Comparison of ENCODE assay signal across 1 cellular context in the genomic region with DNA sequence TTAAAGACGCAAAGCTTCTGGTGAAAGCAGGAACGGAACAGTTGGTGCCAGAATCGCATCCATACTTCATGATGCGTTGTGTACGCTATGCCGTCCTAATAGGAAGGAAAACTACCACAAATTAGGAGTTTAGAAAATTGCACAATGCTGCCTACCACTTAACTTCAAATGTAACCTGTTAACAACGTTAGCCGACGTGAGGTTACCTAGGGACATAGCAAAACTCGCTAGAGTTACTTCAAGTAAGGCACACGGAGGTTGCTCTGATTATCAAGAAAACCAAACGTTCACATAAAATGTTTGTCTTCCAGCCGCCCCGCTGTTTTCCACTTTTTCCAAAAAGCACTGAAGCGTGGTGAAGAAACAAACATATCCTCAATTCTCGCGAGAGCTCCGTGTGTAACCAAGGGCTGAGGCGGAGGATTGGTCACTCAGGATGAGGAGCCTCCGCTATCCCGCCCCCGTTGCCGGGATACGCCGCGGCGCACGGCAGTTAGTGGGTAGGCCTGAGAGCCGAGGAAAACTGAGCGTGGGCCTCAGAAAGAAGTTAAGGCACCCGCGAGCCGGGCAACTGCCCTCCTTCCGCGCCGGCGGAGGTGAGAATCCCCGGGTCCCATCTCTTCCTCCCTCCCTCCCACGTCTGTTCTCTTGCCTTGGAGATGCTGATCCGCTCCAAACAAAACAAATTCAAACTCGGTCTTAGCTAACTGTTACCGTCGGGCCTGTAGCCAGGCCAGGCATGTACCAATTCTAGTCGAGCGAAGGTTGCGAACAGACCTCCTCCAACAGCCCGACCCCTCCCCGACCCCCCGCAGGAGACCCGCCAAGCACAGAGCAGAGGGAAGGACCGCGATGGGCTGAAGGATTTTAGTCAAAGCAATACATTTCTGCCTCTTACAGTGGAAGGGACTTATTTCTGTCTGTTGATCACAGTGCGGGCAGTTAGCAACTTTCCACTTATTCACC.
TF ChIP-seq lines count a peak whose summit lies in the region.

Gene IFT74, plus strand, starts transcription at position 492 of the 966 bp plus-strand sequence. CDS start 5,556 bp downstream, outside the sequence.

TF ChIP-seq in A549, 52 proteins besides CTCF, POLR2A, EP300 and RAD21 (continued from another document):
- TF ChIP-seq FOXS1 (CRISPR knock-in tag; IDR thresholded peaks at IDR 0.05), result no peak
- TF ChIP-seq CEBPB (IDR thresholded peaks at IDR 0.05), result peak; percentile 73 to 88; a peak in 3 of 4 replicates
- no peak for TF ChIP-seq MYC (IDR thresholded peaks at IDR 0.05; ENCODE audit: borderline replicate concordance, low read length)
- no peak for TF ChIP-seq RCOR1 (IDR thresholded peaks at IDR 0.05; ENCODE audit: low read depth, low read length)
- no peak for TF ChIP-seq RARB (CRISPR knock-in tag; IDR thresholded peaks at IDR 0.05)
- TF ChIP-seq NPAS2 (CRISPR knock-in tag; IDR thresholded peaks at IDR 0.05; ENCODE audit: borderline replicate concordance), result no peak
- TF ChIP-seq JUN (IDR thresholded peaks at IDR 0.05), result peak in 1 of 2 experiments; percentile 81; a peak in 3 of 5 replicates
- TF ChIP-seq RNF2 (IDR thresholded peaks at IDR 0.05; ENCODE audit: borderline replicate concordance, low read depth), result no peak
- TF ChIP-seq MAFK (IDR thresholded peaks at IDR 0.05; ENCODE audit: partially characterized antibody), result no peak
- peak; percentile 71 for TF ChIP-seq REST (IDR thresholded peaks at IDR 0.05)
- peak; percentile 88 for TF ChIP-seq CHD2 (IDR thresholded peaks at IDR 0.05; ENCODE audit: low read length, partially characterized antibody)
- TF ChIP-seq PHF8 (IDR thresholded peaks at IDR 0.05; ENCODE audit: borderline replicate concordance, low read depth), result peak; percentile 78
TF ChIP-seq in A549: peak in this region for 9.
